ENCODE assay signal across 8 cellular contexts in the genomic region with DNA sequence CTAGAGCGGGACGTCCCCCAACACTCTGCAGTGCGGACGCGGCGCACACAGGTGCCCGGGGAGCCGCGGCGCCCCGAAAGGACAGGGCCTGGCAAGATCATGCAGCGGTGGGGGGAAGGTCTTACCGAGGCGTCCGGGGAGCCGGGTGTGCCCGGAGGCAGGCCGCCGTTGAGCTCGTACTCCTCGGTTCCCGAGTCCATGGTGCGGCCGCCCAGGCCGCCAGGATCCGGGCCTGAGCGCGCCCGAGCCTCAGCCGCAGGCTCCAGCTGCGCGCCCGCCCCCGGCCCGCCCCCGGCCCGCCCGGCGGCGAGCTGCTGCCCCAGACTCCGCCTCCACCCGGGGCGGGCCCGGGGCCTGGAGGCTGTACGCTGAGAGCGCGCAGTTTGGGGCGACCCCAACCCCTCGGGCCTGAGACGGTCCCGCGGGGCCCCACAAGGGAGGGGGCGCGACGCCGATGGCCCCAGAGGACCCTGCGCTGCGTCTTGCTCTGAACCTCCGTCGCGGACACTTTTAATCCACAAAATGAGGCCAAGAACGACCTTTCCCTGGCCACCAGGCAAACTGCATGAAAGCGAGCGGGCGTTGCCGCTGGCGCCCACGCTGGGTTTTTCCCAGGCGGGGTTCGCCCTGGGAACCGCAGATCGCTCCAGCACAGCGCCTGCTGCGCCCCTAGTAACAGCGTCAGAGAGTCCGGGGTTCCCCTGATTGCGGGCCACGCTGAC. TPM values are rescaled to one million over a fixed set of nuclear protein-coding genes. Genes with fewer than 3 reads are reported as not detected.
DNase-seq lines count a peak whose midpoint lies in the region; ATAC-seq lines count a peak whose summit lies in the region.

A gene with protein sequence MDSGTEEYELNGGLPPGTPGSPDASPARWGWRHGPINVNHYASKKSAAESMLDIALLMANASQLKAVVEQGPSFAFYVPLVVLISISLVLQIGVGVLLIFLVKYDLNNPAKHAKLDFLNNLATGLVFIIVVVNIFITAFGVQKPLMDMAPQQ (minus strand): TSS at position 234 of the 722 bp plus-strand sequence. CDS start 34 bp downstream, at position 200.

- no peaks in the 10 kb centered on the region for H3K9me3 ChIP-seq in ES-I3 (ENCODE audit: control insufficient read depth, insufficient read depth, low read length)
- no peaks in the 10 kb centered on the region for H3K9me3 ChIP-seq in iPS-15b (ENCODE audit: control insufficient read depth, insufficient read depth, low read length)
- peaks cover 4% of the 10 kb centered on the region for H3K9me3 ChIP-seq in skeletal muscle satellite cell (replicated peaks; ENCODE audit: low read length)

- H3K4me3 ChIP-seq in iPS-15b (ENCODE audit: low read depth, low read length), result peak within 1 kb of the TSS; percentile 70
- H3K4me3 ChIP-seq in skeletal muscle satellite cell (ENCODE audit: low read length), result peak within 1 kb of the TSS; percentile 92

- H3K4me1 ChIP-seq in ES-I3 (ENCODE audit: insufficient read depth, low read length) (peaks cover 5% of the 10 kb centered on the region; the same call in 1 of the 2 replicates), iPS-15b (ENCODE audit: control insufficient read depth, insufficient read depth, low read length) (peaks cover 3% of the 10 kb centered on the region), skeletal muscle satellite cell (ENCODE audit: control insufficient read depth, insufficient read depth, low read length) (peaks cover 42% of the 10 kb centered on the region)

- DNase-seq in HuH-7.5 (ENCODE audit: low spot score) (peak; percentile 95), T-helper 9 cell (peak; percentile 81), astrocyte of the hippocampus (ENCODE audit: low read depth, low spot score) (peak; percentile 92), KG1 (lab: John Stamatoyannopoulos, UW) (no peak)

- ATAC-seq in GM21447 (IDR thresholded peaks at IDR 0.05; ENCODE audit: unreplicated experiment), result peak; percentile 70

- H3K36me3 ChIP-seq in ES-I3 (ENCODE audit: insufficient read depth, low read length) (no peaks in the 10 kb centered on the region), iPS-15b (ENCODE audit: control insufficient read depth, insufficient read depth, low read length) (peaks cover 4% of the 10 kb centered on the region), skeletal muscle satellite cell (ENCODE audit: insufficient read depth, low read length) (no peaks in the 10 kb centered on the region)

- peak within 1 kb of the TSS; percentile 89 for H3K4me2 ChIP-seq in skeletal muscle satellite cell (ENCODE audit: low read length)

- H3K27me3 ChIP-seq in iPS-15b (ENCODE audit: control insufficient read depth, insufficient read depth, low read length) (peaks cover 7% of the 10 kb centered on the region), skeletal muscle satellite cell (ENCODE audit: control insufficient read depth, insufficient read depth, low read length) (no peaks in the 10 kb centered on the region)

- H3K9ac ChIP-seq in ES-I3 (ENCODE audit: low read depth, low read length) (peak within 1 kb of the TSS; percentile 71), iPS-15b (ENCODE audit: low read depth, low read length) (peak within 1 kb of the TSS; percentile 70), skeletal muscle satellite cell (ENCODE audit: low read depth, low read length) (peak within 1 kb of the TSS; percentile 87)

RNA-seq across cellular contexts. Expression of the gene that starts here (rescaled TPM):
- 16.6 and 20.0 TPM in 2 replicates for total RNA-seq in skeletal muscle satellite cell (2012; rRNA removed)
